ENCODE assay signal across 19 cellular contexts in the genomic region with DNA sequence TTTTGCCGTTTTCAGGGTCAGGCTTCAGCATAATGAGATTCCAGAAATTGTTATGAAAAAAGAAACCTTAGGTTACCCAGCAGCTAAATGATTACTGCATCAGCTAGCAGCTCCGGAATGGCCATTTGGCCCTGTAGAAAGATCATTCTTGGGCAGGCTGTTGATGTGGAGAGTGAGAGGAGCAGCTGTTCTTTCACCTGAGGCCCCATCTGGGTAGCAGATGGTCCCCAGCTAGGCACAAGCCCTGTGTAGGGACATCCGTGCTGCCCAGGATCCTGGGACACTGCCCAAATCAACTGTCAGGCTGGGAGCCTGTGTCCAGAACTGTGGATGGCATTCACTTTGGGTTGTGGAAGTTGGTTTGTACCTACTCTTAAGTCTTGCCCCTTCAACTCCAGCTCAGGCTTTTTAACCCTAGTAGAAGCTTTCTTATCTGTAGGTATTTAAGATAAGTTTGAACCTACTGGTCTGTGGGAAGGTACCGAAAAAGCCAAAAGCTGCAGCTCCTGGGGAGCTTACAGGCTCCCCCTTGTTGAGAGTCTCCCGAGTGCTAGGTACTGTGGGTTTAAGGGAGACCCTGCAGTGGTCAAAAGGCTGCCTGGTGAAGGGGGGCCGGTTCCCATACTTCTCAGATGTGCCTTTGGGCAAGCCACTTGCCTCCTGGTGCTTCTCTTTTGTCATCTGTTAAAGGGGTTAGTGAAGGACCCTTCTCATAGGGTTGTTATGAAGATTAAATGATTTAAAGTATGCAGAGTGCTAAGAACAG.
DNase-seq lines count a peak whose midpoint lies in the region; ATAC-seq, FAIRE-seq and TF ChIP-seq lines count a peak whose summit lies in the region.
"Had no signal": no experiment of that assay in that cellular context is flagged by ENCODE, and none has a peak within 500 bp of the region (broad histone marks: within the 10 kb centered on the region; RNA-seq: fewer than 3 reads in every experiment).

No MANE protein-coding gene starts in this region.

- intact Hi-C loops in OCI-LY7 (cut with micrococcal nuclease; ENCODE audit: unreplicated experiment), result no loop called here

- no peaks in the 10 kb centered on the region for H3K9me2 ChIP-seq in OCI-LY7 (ENCODE audit: insufficient read depth, low read length)

- no peaks in the 10 kb centered on the region for H3K36me3 ChIP-seq in OCI-LY7 (ENCODE audit: insufficient read depth, low read length)
- H3K36me3 ChIP-seq: HAP-1 had no signal

- H2AFZ ChIP-seq in OCI-LY7 (ENCODE audit: low read length), result no peak overlapping the region

- POLR2A ChIA-PET in OCI-LY7 (lab: Charles Lee), result no interaction called here

- peak; percentile 80 for FAIRE-seq in GM12891 (lab: Jason Lieb, UNC)
- FAIRE-seq: bronchial epithelial cell, frontal cortex, HTR-8/SVneo had no signal

- no peaks in the 10 kb centered on the region for H4K20me1 ChIP-seq in OCI-LY7 (ENCODE audit: insufficient read depth, low read length)

- DNase-seq in GM12891 (ENCODE audit: insufficient read length, low spot score) (no peak), NCI-H69 (lab: John Stamatoyannopoulos, UW) (peak; percentile 87), choroid plexus epithelial cell (ENCODE audit: low read depth) (peak; percentile 15), retina (peak; percentile 22), NCI-H1930 (lab: John Stamatoyannopoulos, UW) (no peak), OCI-LY7 (ENCODE audit: low spot score) (no peak), ureter (ENCODE audit: low spot score) (no peak)
- DNase-seq: activated CD4-positive, alpha-beta T cell treated with anti-CD3 and anti-CD28 coated beads for 48 hours; activated naive CD8-positive, alpha-beta T cell treated with anti-CD3 and anti-CD28 coated beads, Interleukin-2, amount 50 U/mL, for 24 hours; AML-193; NCI-H1092 treated with DMSO at 0.1 percent for 48 hours had no signal

- ATAC-seq in GM21526 (IDR thresholded peaks at IDR 0.05; ENCODE audit: low FRiP score, unreplicated experiment), result no peak
- ATAC-seq: activated naive CD8-positive, alpha-beta T cell treated with anti-CD3 and anti-CD28 coated beads, Interleukin-2, amount 50 U/mL, for 24 hours had no signal

- BruUV-seq in OCI-LY7 (replicated peaks; lab: Mats Ljungman, UMichigan), result no TSS peak

- no peaks in the 10 kb centered on the region for H3K4me1 ChIP-seq in OCI-LY7 (ENCODE audit: insufficient read depth, low read length, poor library complexity, severe bottlenecking)

- H3K27ac ChIP-seq in OCI-LY7 (ENCODE audit: low read depth, low read length, poor library complexity, severe bottlenecking), result no peak overlapping the region
- H3K27ac ChIP-seq: epithelial cell of prostate, RWPE1 had no signal

- TF ChIP-seq CTCF in choroid plexus epithelial cell (conservative IDR thresholded peaks at IDR 0.05; ENCODE audit: low read depth, low read length) (no peak), OCI-LY7 (conservative IDR thresholded peaks at IDR 0.05; ENCODE audit: low read length) (no peak)

- no peak overlapping the region for H3K4me3 ChIP-seq in choroid plexus epithelial cell (ENCODE audit: low read depth, low read length)
- no peak overlapping the region for H3K4me3 ChIP-seq in OCI-LY7 (ENCODE audit: low read depth, low read length, poor library complexity, severe bottlenecking)
- H3K4me3 ChIP-seq: dorsolateral prefrontal cortex, HAP-1 had no signal

- no peak for TF ChIP-seq POLR2A in GM12891 (IDR thresholded peaks at IDR 0.05; ENCODE audit: low read depth, low read length)

- CTCF ChIA-PET in OCI-LY7 (lab: Charles Lee; ENCODE audit: unreplicated experiment), result no interaction called here

- no peaks in the 10 kb centered on the region for H3K9me3 ChIP-seq in OCI-LY7 (ENCODE audit: low read length)
- H3K9me3 ChIP-seq: HAP-1 had no signal

- no peak overlapping the region for H3K4me2 ChIP-seq in OCI-LY7 (ENCODE audit: low read length)

- H3K79me2 ChIP-seq in OCI-LY7 (ENCODE audit: insufficient read depth, low read depth, low read length), result no peaks in the 10 kb centered on the region

TF ChIP-seq in GM12891, 5 proteins besides CTCF, POLR2A, EP300 and RAD21:
- TF ChIP-seq SPI1 (IDR thresholded peaks at IDR 0.05; ENCODE audit: low read depth, low read length), result no peak
- TF ChIP-seq POU2F2 (IDR thresholded peaks at IDR 0.05; ENCODE audit: low read depth, low read length), result no peak
- TF ChIP-seq PAX5 (IDR thresholded peaks at IDR 0.05; ENCODE audit: insufficient read depth, low read length, severe bottlenecking), result no peak
- no peak for TF ChIP-seq TAF1 (IDR thresholded peaks at IDR 0.05; ENCODE audit: low read depth, low read length)
- no peak for TF ChIP-seq POLR2AphosphoS5 (IDR thresholded peaks at IDR 0.05; ENCODE audit: low read depth, low read length)

Comparison
In these comparisons a context has a peak if more than half of its experiments do, and no peak if none do; other contexts are left out.
1. DNase-seq: peak in NCI-H69 (single experiment), choroid plexus epithelial cell (single experiment) and retina (single experiment); none in GM12891 (single experiment), NCI-H1930 (0 of 2), OCI-LY7 (single experiment) and ureter (single experiment).